Comparison of ENCODE assay signal across 1 cellular context in the genomic region with DNA sequence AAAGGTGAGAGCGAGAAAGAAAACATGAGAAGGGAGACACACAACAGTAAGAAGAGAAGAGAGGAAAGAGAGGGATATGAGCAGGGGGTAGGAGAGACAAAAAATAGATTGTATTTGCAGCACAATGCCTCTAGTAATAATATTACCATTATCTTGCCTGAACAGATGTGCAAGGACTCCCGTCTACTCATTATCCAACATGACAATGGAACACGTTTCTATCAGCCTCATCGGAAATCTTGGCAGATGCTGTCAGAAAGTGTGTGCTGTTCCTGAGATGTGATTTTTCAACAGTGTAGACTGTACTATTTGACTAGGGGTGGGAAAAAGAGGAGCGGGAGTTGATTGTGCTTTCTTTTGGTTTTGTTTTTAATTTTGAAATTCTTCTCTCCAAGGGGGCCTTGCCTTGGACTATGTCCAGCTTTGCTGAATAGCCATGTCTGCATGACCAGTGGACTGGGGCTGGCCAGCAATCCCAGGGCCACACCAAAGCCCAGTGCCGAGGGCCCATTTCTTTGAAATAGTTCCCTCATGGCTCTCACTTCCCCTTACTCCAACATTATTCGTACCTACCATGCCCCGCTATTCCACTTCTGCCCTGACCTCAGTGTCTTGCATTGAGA.
TF ChIP-seq lines count a peak whose summit lies in the region.

No MANE protein-coding gene starts in this region.

TF ChIP-seq in SK-N-SH, 30 proteins besides CTCF, POLR2A, EP300 and RAD21:
- TF ChIP-seq FOXM1 (IDR thresholded peaks at IDR 0.05; ENCODE audit: low read depth) (no peak), FOXJ3 (CRISPR knock-in tag; IDR thresholded peaks at IDR 0.05) (peak; percentile 80), MXI1 (IDR thresholded peaks at IDR 0.05; ENCODE audit: low read depth, low read length) (peak; percentile 83), POLR2AphosphoS5 (IDR thresholded peaks at IDR 0.05; ENCODE audit: low read depth, low read length) (no peak), FOSL2 (IDR thresholded peaks at IDR 0.05; ENCODE audit: borderline replicate concordance, low read depth) (no peak), SMC3 (IDR thresholded peaks at IDR 0.05; ENCODE audit: low read depth, low read length) (no peak), ELF1 (IDR thresholded peaks at IDR 0.05) (no peak), EZH2phosphoT487 (IDR thresholded peaks at IDR 0.05; ENCODE audit: borderline replicate concordance, low read depth) (no peak), TEAD4 (IDR thresholded peaks at IDR 0.05; ENCODE audit: borderline replicate concordance, insufficient read depth) (no peak), RCOR1 (IDR thresholded peaks at IDR 0.05; ENCODE audit: low read length) (peak; percentile 78; the same call in 1 of the 2 replicates), NRF1 (IDR thresholded peaks at IDR 0.05; ENCODE audit: low read depth, low read length) (no peak), MEF2A (IDR thresholded peaks at IDR 0.05; ENCODE audit: borderline replicate concordance, low read depth) (no peak), JUND (IDR thresholded peaks at IDR 0.05) (no peak), GATA2 (CRISPR knock-in tag; IDR thresholded peaks at IDR 0.05) (peak; percentile 89), TCF12 (IDR thresholded peaks at IDR 0.05) (no peak), CHD2 (IDR thresholded peaks at IDR 0.05; ENCODE audit: low read length, partially characterized antibody) (peak; percentile 74), GABPA (IDR thresholded peaks at IDR 0.05; ENCODE audit: low read depth) (no peak)
- TF ChIP-seq, protein P1, sequence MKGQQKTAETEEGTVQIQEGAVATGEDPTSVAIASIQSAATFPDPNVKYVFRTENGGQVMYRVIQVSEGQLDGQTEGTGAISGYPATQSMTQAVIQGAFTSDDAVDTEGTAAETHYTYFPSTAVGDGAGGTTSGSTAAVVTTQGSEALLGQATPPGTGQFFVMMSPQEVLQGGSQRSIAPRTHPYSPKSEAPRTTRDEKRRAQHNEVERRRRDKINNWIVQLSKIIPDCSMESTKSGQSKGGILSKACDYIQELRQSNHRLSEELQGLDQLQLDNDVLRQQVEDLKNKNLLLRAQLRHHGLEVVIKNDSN (IDR thresholded peaks at IDR 0.05; ENCODE audit: borderline replicate concordance, low read depth), result no peak
- TF ChIP-seq, protein P2, sequence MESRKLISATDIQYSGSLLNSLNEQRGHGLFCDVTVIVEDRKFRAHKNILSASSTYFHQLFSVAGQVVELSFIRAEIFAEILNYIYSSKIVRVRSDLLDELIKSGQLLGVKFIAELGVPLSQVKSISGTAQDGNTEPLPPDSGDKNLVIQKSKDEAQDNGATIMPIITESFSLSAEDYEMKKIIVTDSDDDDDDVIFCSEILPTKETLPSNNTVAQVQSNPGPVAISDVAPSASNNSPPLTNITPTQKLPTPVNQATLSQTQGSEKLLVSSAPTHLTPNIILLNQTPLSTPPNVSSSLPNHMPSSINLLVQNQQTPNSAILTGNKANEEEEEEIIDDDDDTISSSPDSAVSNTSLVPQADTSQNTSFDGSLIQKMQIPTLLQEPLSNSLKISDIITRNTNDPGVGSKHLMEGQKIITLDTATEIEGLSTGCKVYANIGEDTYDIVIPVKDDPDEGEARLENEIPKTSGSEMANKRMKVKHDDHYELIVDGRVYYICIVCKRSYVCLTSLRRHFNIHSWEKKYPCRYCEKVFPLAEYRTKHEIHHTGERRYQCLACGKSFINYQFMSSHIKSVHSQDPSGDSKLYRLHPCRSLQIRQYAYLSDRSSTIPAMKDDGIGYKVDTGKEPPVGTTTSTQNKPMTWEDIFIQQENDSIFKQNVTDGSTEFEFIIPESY (IDR thresholded peaks at IDR 0.05; ENCODE audit: borderline replicate concordance, low read depth), result no peak
- TF ChIP-seq, protein P3, sequence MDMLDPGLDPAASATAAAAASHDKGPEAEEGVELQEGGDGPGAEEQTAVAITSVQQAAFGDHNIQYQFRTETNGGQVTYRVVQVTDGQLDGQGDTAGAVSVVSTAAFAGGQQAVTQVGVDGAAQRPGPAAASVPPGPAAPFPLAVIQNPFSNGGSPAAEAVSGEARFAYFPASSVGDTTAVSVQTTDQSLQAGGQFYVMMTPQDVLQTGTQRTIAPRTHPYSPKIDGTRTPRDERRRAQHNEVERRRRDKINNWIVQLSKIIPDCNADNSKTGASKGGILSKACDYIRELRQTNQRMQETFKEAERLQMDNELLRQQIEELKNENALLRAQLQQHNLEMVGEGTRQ (IDR thresholded peaks at IDR 0.05; ENCODE audit: borderline replicate concordance, low read depth, low read length), result no peak
- TF ChIP-seq, protein P4, sequence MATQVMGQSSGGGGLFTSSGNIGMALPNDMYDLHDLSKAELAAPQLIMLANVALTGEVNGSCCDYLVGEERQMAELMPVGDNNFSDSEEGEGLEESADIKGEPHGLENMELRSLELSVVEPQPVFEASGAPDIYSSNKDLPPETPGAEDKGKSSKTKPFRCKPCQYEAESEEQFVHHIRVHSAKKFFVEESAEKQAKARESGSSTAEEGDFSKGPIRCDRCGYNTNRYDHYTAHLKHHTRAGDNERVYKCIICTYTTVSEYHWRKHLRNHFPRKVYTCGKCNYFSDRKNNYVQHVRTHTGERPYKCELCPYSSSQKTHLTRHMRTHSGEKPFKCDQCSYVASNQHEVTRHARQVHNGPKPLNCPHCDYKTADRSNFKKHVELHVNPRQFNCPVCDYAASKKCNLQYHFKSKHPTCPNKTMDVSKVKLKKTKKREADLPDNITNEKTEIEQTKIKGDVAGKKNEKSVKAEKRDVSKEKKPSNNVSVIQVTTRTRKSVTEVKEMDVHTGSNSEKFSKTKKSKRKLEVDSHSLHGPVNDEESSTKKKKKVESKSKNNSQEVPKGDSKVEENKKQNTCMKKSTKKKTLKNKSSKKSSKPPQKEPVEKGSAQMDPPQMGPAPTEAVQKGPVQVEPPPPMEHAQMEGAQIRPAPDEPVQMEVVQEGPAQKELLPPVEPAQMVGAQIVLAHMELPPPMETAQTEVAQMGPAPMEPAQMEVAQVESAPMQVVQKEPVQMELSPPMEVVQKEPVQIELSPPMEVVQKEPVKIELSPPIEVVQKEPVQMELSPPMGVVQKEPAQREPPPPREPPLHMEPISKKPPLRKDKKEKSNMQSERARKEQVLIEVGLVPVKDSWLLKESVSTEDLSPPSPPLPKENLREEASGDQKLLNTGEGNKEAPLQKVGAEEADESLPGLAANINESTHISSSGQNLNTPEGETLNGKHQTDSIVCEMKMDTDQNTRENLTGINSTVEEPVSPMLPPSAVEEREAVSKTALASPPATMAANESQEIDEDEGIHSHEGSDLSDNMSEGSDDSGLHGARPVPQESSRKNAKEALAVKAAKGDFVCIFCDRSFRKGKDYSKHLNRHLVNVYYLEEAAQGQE (IDR thresholded peaks at IDR 0.05; ENCODE audit: low read depth, low read length), result no peak
